ENCODE assay signal across 8 cellular contexts in the genomic region with DNA sequence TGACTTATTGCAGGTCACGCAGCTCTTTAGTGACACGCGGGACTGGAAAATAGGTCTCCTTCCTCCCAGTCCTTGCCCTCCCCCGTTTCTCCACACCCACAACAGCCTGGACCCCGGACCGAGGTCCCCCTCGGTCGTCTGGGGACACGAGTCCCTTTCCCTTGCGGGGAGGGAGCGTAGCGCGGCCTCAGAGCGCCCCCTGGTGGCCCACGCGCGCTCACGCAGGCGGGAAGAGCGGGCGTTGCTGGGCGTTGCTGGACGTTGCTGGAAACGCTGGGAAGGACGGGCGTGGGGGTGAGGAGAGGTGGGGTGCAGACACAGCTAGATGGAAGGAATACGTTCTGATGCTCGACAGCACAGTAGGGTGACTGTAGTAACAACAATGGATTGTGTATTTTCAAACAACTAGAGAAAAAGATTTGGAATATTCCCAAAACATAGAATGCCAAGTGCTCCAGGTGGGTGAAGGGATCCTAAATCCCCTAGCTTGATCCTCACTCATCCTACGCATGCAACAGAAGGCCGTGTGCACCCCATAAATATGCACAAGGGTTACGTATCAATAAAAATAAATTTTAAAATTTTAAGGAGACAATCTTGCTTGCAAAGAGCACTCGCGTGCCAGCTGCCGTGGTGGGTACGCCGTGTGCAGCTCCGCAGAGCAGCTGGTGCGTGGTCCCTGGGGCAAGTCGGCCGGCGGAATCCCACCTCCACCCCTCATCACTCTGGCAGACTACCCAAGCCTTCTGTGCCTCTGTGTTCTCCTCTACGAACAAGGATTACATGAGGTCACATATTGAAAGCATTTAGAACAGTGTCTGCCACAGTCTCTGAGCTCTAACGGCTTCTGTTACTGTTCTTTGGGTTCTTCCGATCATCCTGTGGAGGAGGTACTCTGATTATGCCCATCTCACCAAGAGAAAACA.
DNase-seq lines count a peak whose midpoint lies in the region; ATAC-seq lines count a peak whose summit lies in the region.

No MANE protein-coding gene starts in this region.

- peak; percentile 43 for DNase-seq in DMS79 treated with DMSO at 0.1 percent for 48 hours (lab: John Stamatoyannopoulos, UW)
- DNase-seq in HUDEP-2 (lab: John Stamatoyannopoulos, UW; ENCODE audit: unreplicated experiment in 76 of 76) = peak in 57 of 76 experiments; percentile 8 to 72 (median 44)
- peak; percentile 46 for DNase-seq in RPMI7951 (ENCODE audit: low read depth)
- DNase-seq in activated gamma-delta T cell (lab: John Stamatoyannopoulos, UW) = peak; percentile 38
- DNase-seq in globus pallidus (ENCODE audit: low spot score) = peak; percentile 43
- peak; percentile 53 for DNase-seq in pons (ENCODE audit: low spot score)
- peak; percentile 64 for DNase-seq in ureter (ENCODE audit: low spot score)

- no peak for ATAC-seq in HG03457 (IDR thresholded peaks at IDR 0.05; ENCODE audit: unreplicated experiment)
